Comparison of ENCODE assay signal across 18 cellular contexts in the genomic region with DNA sequence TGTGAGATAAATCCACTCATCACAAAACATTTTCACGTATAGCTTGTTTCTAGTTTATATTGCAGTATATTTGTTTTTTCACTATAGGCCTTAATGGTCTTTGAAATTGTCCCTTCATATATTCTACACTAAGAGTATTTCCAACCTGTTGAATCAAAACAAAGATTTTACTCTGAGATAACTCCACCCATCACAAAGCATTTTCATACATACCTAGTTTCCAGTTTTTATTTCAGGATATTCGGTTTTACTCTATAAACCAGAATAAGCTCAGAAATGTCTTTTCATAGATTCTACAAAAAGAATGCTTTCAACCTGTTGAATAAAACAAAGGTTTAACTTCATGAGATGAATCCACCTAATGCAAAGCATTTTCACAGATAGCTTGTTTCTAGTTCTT.
"Had no signal": no experiment of that assay in that cellular context is flagged by ENCODE, and none has a peak within 500 bp of the region (broad histone marks: within the 10 kb centered on the region; RNA-seq: fewer than 3 reads in every experiment).

No MANE protein-coding gene starts in this region.

- H3K36me3 ChIP-seq: neutrophil, ovary, pancreas, prostate gland, right atrium auricular region, right lobe of liver, sigmoid colon, spleen had no signal

- H3K9me3 ChIP-seq: neutrophil, ovary, prostate gland, psoas muscle, right atrium auricular region had no signal

- H3K4me1 ChIP-seq: neural progenitor cell, pancreas, parathyroid adenoma, prostate gland, psoas muscle, right atrium auricular region, right lobe of liver, sigmoid colon, spleen had no signal

- H3K4me3 ChIP-seq: neural progenitor cell, ovary, pancreas, prostate gland, psoas muscle, right atrium auricular region, right lobe of liver, sigmoid colon, skin epidermis, smooth muscle cell, spleen had no signal

- ATAC-seq: naive thymus-derived CD8-positive, alpha-beta T cell; natural killer cell; natural killer cell treated with Interleukin-12 subunit alpha and Interleukin-12 subunit beta and Interleukin-15 and Interleukin-18, amount 100 ng/mL, for 72 hours; pancreas; psoas muscle; right cardiac atrium; right lobe of liver; sciatic nerve had no signal

- H3K27ac ChIP-seq: neural progenitor cell, neutrophil, ovary, pancreas, parathyroid adenoma, prostate gland, psoas muscle, right atrium auricular region, right lobe of liver, sigmoid colon, skin epidermis, spleen had no signal
